ENCODE assay signal across 8 cellular contexts in the genomic region with DNA sequence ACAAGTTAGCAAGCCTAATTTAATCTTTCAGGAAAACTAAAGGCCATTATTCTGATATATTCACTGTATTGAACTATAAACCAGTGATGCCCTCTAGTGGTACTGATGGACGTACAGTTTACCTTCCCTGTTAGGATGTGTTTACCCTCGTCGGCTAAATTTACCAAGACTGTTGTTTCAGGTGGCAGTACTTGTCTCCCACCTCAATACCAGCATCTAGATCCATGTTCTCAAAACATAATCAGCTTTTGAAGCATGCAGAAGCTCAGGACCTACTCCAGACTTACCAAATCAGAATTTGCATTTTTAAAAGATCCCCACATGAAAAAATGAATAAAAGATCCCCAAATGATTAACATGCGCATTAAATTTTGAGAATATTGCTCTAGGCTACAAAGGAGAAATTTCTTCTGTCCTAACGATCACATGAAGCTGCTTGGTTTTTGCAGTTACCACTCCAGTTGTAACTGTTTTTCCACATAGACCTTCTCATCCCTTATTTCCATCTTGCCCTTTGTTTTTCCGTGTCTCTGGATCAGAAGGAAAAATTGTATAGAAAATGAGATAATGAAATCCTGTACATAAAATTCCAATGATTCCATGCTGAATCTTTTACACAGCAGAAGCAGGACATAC. TPM values are rescaled to one million over a fixed set of nuclear protein-coding genes. Genes with fewer than 3 reads are reported as not detected.
DNase-seq lines count a peak whose midpoint lies in the region; ATAC-seq, FAIRE-seq and TF ChIP-seq lines count a peak whose summit lies in the region.

No MANE protein-coding gene starts in this region.

- 45 to 57% (median 54%) methylated on average over 6 of the region's 6 CpGs for WGBS in small intestine, 3 donors

- H3K4me1 ChIP-seq in small intestine (ENCODE audit: control insufficient read depth in 2 of 2, insufficient read depth in 1 of 2, low read depth in 1 of 2, low read length in 1 of 2): no peaks in the 10 kb centered on the region

- no peak for FAIRE-seq in small intestine (lab: Jason Lieb, UNC)

- TF ChIP-seq CTCF in foreskin fibroblast (IDR thresholded peaks at IDR 0.05; ENCODE audit: low read depth, low read length): peak; percentile 67

- peaks cover 0 to 6% of the 10 kb centered on the region in 2 donors for H3K36me3 ChIP-seq in small intestine (ENCODE audit: control insufficient read depth in 2 of 2, insufficient read depth in 2 of 2, low read length in 2 of 2)

- no peak overlapping the region for H3K4me3 ChIP-seq in foreskin fibroblast (ENCODE audit: low read depth in 1 of 2, low read length in 2 of 2)
- no peak overlapping the region for H3K4me3 ChIP-seq in small intestine (ENCODE audit: low read depth in 1 of 2, low read length in 2 of 2)

- peak; percentile 45 for DNase-seq in Daoy (ENCODE audit: low read depth)
- DNase-seq in NCI-H1092 (lab: John Stamatoyannopoulos, UW): peak; percentile 48
- peak; percentile 51 for DNase-seq in SW480 (ENCODE audit: low spot score)
- DNase-seq in foreskin fibroblast: peak in 1 of 2 donors; percentile 25
- DNase-seq in small intestine: peak; percentile 69

- H3K27ac ChIP-seq in small intestine (ENCODE audit: low read depth in 1 of 2, low read length in 1 of 2): no peak overlapping the region

- no peaks in the 10 kb centered on the region for H3K9me3 ChIP-seq in small intestine (ENCODE audit: control insufficient read depth, low read depth)

- H3K27me3 ChIP-seq in small intestine (ENCODE audit: control insufficient read depth in 2 of 2, insufficient read depth in 2 of 2, low read length in 2 of 2): no peaks in the 10 kb centered on the region

- peak; percentile 81 for ATAC-seq in GM21619 (IDR thresholded peaks at IDR 0.05; ENCODE audit: unreplicated experiment)
- ATAC-seq in HG03378 (IDR thresholded peaks at IDR 0.05; ENCODE audit: unreplicated experiment): no peak
- ATAC-seq in GM18873 (IDR thresholded peaks at IDR 0.05; ENCODE audit: low FRiP score, unreplicated experiment): no peak

RNA-seq across cellular contexts. Expression of a gene that starts 3.2 kb away (rescaled TPM):
- 0.29 TPM in 1 of 2 replicates, not detected in the other for total RNA-seq in Daoy (2014; rRNA removed; shearing (Covaris generic))
- under 1 TPM in 1 of 3 donors, not detected in 2; 0.04 TPM for polyA plus RNA-seq in small intestine

RNA-seq across cellular contexts. Expression of a gene that starts 10.4 kb away (rescaled TPM):
- 24.7 and 34.1 TPM in 2 replicates for total RNA-seq in Daoy (2014; rRNA removed; shearing (Covaris generic))
- polyA plus RNA-seq in small intestine: 10 to 100 TPM in 2 of 3 donors, 1 to 10 TPM in 1; 7.3 to 13.2 (median 10.1) TPM

RNA-seq across cellular contexts. Expression of a gene that starts 10.7 kb away (rescaled TPM):
- 11.7 and 15.2 TPM in 2 replicates for total RNA-seq in Daoy (2014; rRNA removed; shearing (Covaris generic))
- 10 to 100 TPM in 2 of 3 donors, 1 to 10 TPM in 1; 7.3 to 14.1 (median 11.7) TPM for polyA plus RNA-seq in small intestine

RNA-seq across cellular contexts. Expression of a gene that starts 47.6 kb away (rescaled TPM):
- 1.4 TPM in 1 of 2 replicates, not detected in the other for total RNA-seq in Daoy (2014; rRNA removed; shearing (Covaris generic))
- polyA plus RNA-seq in small intestine: over 10,000 TPM in 2 of 3 donors, 100 to 1,000 TPM in 1; 757 to 16,248 (median 11,399) TPM
